Comparison of ENCODE assay signal across 10 cellular contexts in the genomic region with DNA sequence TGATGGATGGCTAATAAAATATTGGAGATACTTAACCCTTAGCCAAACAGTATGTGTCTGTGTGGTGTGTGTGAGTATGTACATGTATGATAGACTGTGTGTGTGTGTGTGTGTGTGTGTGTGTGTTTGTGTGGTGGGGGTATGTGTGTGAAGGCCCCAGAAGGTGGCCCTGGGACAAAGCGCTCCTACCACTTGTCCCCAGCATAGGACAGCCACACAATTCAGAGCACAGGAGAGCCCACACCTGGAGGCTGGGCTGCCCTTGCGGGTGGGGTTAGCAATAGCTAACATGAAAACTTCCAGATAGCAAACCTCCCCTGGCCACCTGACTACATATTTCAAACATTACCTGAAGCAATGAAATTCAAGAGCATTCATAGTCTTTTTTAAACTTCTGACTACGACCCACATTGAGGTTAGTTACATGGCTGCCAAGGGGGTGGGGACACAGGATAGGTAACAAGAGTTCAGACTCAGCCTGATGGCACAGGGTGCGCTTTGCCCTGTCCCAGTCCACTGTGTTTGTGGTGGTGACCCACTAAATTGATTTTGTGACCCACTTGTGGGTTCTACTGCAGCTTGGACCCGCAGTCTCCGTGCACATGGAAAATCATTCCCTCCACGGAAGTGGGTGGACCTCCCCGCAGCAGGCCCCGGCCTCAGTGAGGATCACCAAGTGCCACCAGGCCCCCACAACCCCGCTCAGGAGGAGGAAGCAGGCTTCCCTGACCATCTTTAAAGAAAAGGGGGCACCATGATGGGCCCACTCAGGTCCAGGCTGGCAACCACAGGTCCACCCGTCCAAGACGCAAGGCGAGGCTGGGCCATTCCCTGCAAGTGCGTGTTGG. TPM values are rescaled to one million over a fixed set of nuclear protein-coding genes. Genes with fewer than 3 reads are reported as not detected.
DNase-seq lines count a peak whose midpoint lies in the region; ATAC-seq, FAIRE-seq and TF ChIP-seq lines count a peak whose summit lies in the region.
"Had no signal": no experiment of that assay in that cellular context is flagged by ENCODE, and none has a peak within 500 bp of the region (broad histone marks: within the 10 kb centered on the region; RNA-seq: fewer than 3 reads in every experiment).

No MANE protein-coding gene starts in this region.

- H3K27me3 Mint-ChIP-seq in T-helper 1 cell treated with Interleukin-12 subunit alpha and Interleukin-12 subunit beta and Interleukin-4 antibody, amounts not matched to agents 30 μg/mL and 1 μg/mL, for 36 hours (ENCODE audit: low read depth), result no peaks in the 10 kb centered on the region
- no peaks in the 10 kb centered on the region for H3K27me3 Mint-ChIP-seq in central memory CD8-positive, alpha-beta T cell

- H3K36me3 ChIP-seq in mesendoderm (ENCODE audit: control insufficient read depth, insufficient read depth, low read length) (no peaks in the 10 kb centered on the region), spleen (peaks cover 0 to 55% (median 14%) of the 10 kb centered on the region in 6 donors)

- peak overlapping the region; percentile 48 for H3K4me3 Mint-ChIP-seq in T-helper 1 cell treated with Interleukin-12 subunit alpha and Interleukin-12 subunit beta and Interleukin-4 antibody, amounts not matched to agents 30 μg/mL and 1 μg/mL, for 36 hours
- peak overlapping the region; percentile 49 for H3K4me3 Mint-ChIP-seq in central memory CD8-positive, alpha-beta T cell

- H3K27ac ChIP-seq in mesendoderm (ENCODE audit: low read depth, low read length), result no peak overlapping the region
- H3K27ac ChIP-seq in spleen, result no peak overlapping the region
- H3K27ac ChIP-seq: 22Rv1 had no signal

- no peaks in the 10 kb centered on the region for H3K9me3 Mint-ChIP-seq in T-helper 1 cell treated with Interleukin-12 subunit alpha and Interleukin-12 subunit beta and Interleukin-4 antibody, amounts not matched to agents 30 μg/mL and 1 μg/mL, for 36 hours
- no peaks in the 10 kb centered on the region for H3K9me3 Mint-ChIP-seq in central memory CD8-positive, alpha-beta T cell

- H3K4me3 ChIP-seq in mesendoderm (ENCODE audit: low read length) (no peak overlapping the region), spleen (peak overlapping the region in 7 of 8 donors; percentile 15 to 63 (median 36))

- H3K4ac ChIP-seq in mesendoderm (ENCODE audit: low read depth, low read length), result no peak overlapping the region

- H3K79me2 ChIP-seq in mesendoderm (ENCODE audit: control insufficient read depth, insufficient read depth, low read length), result no peaks in the 10 kb centered on the region

- H3K56ac ChIP-seq in mesendoderm (ENCODE audit: low read length), result no peak overlapping the region

- H4K8ac ChIP-seq in mesendoderm (ENCODE audit: low read depth, low read length), result no peak overlapping the region

- DNase-seq in T-helper 1 cell (no peak), mesendoderm (no peak), spleen (peak; percentile 57), omental fat pad (ENCODE audit: low spot score) (no peak), H54 (ENCODE audit: insufficient read length, low spot score) (no peak), GDM1 (lab: John Stamatoyannopoulos, UW) (no peak)
- DNase-seq in central memory CD8-positive, alpha-beta T cell (ENCODE audit: low spot score in 2 of 2), result no peak
- DNase-seq: NCI-H1436 had no signal

- H2BK15ac ChIP-seq in mesendoderm (replicated peaks; ENCODE audit: low read depth), result no peak overlapping the region

- TF ChIP-seq POLR2A in spleen (IDR thresholded peaks at IDR 0.05) (no peak), H54 (IDR thresholded peaks at IDR 0.05; ENCODE audit: low read depth, low read length) (no peak)

- no peak overlapping the region for H2BK5ac ChIP-seq in mesendoderm (ENCODE audit: low read length)

- no peak for ATAC-seq in central memory CD8-positive, alpha-beta T cell (replicated peaks; ENCODE audit: extremely low read depth, poor library complexity, severe bottlenecking)
- ATAC-seq in omental fat pad (ENCODE audit: low FRiP score), result no peak

- H2AK5ac ChIP-seq in mesendoderm (ENCODE audit: low read length), result no peak overlapping the region

- no peaks in the 10 kb centered on the region for H3K4me1 ChIP-seq in mesendoderm (ENCODE audit: control insufficient read depth, low read depth, low read length)
- peaks cover 15 to 49% (median 33%) of the 10 kb centered on the region in 6 donors for H3K4me1 ChIP-seq in spleen

- no peaks in the 10 kb centered on the region for H3K27me3 ChIP-seq in mesendoderm (ENCODE audit: insufficient read depth, low read length, poor library complexity)
- peaks cover 0 to 20% (median 14%) of the 10 kb centered on the region in 7 donors for H3K27me3 ChIP-seq in spleen (replicated peaks in 1 of 7)

- no peak overlapping the region for H3K23ac ChIP-seq in mesendoderm (ENCODE audit: low read length)

- H4K5ac ChIP-seq in mesendoderm (ENCODE audit: low read length), result no peak overlapping the region

- H3K4me1 Mint-ChIP-seq in T-helper 1 cell treated with Interleukin-12 subunit alpha and Interleukin-12 subunit beta and Interleukin-4 antibody, amounts not matched to agents 30 μg/mL and 1 μg/mL, for 36 hours (ENCODE audit: low read depth), result peaks cover 2% of the 10 kb centered on the region
- no peaks in the 10 kb centered on the region for H3K4me1 Mint-ChIP-seq in central memory CD8-positive, alpha-beta T cell

- no peak overlapping the region for H3K18ac ChIP-seq in mesendoderm (ENCODE audit: low read length)

- H2BK120ac ChIP-seq in mesendoderm (ENCODE audit: low read depth, low read length), result no peak overlapping the region

- H3K79me1 ChIP-seq in mesendoderm (ENCODE audit: low read length), result no peaks in the 10 kb centered on the region

- no peak overlapping the region for H3K9ac ChIP-seq in mesendoderm (ENCODE audit: low read length)

- intact Hi-C loops in spleen (cut with DNase I; ENCODE audit: low total_unique reads), result no loop called here

- H3K9me3 ChIP-seq in spleen, result no peaks in the 10 kb centered on the region

- peaks cover 24% of the 10 kb centered on the region for H3K36me3 Mint-ChIP-seq in T-helper 1 cell treated with Interleukin-12 subunit alpha and Interleukin-12 subunit beta and Interleukin-4 antibody, amounts not matched to agents 30 μg/mL and 1 μg/mL, for 36 hours (ENCODE audit: low read depth)
- peaks cover 13% of the 10 kb centered on the region for H3K36me3 Mint-ChIP-seq in central memory CD8-positive, alpha-beta T cell (ENCODE audit: insufficient read depth)

- WGBS in mesendoderm (ENCODE audit: extremely low coverage, insufficient coverage, low lambda C conversion rate), result no CpG with 5 or more reads among the region's 14 CpGs
- 85 to 97% (median 94%) methylated on average over 6 to 14 of the region's 14 CpGs for WGBS in spleen, 5 donors

- TF ChIP-seq CTCF in spleen (IDR thresholded peaks at IDR 0.05 in 8 of 11, conservative IDR thresholded peaks at IDR 0.05 in 3 of 11), result no peak
- no peak for TF ChIP-seq CTCF in omental fat pad (IDR thresholded peaks at IDR 0.05)

- H3K4me2 ChIP-seq in mesendoderm (ENCODE audit: low read length), result peak overlapping the region; percentile 21

- no peak overlapping the region for H3K27ac Mint-ChIP-seq in T-helper 1 cell treated with Interleukin-12 subunit alpha and Interleukin-12 subunit beta and Interleukin-4 antibody, amounts not matched to agents 30 μg/mL and 1 μg/mL, for 36 hours
- H3K27ac Mint-ChIP-seq in central memory CD8-positive, alpha-beta T cell (ENCODE audit: low read depth), result no peak overlapping the region

- FAIRE-seq in H54 (lab: Jason Lieb, UNC), result no peak

RNA-seq across cellular contexts. Expression of gene ZC3H12D, which starts 34.8 kb away (rescaled TPM):
- polyA plus RNA-seq in mesendoderm (2013, experiment 1 of 2), result 0.04 TPM
- polyA plus RNA-seq in mesendoderm (2013, experiment 2 of 2), result 0.03 TPM
- 10 to 100 TPM; 20.1 to 38.4 (median 27.3) TPM for total RNA-seq in spleen
- polyA plus RNA-seq in spleen, result 10 to 100 TPM; 15.2 to 24.4 (median 18.3) TPM
- 1 to 10 TPM; 2.0 to 8.9 (median 2.2) TPM for total RNA-seq in omental fat pad

RNA-seq across cellular contexts. Expression of gene SUMO4, which starts 50.0 kb away (rescaled TPM):
- polyA plus RNA-seq in mesendoderm (2013, experiment 1 of 2), result 0.07 TPM
- polyA plus RNA-seq in mesendoderm (2013, experiment 2 of 2), result 0.07 TPM
- total RNA-seq in spleen (10 to 100 TPM in 2 of 7 donors, 1 to 10 TPM in 5; 4.7 to 19.7 (median 7.0) TPM), omental fat pad (10 to 100 TPM in 1 of 4 donors, 1 to 10 TPM in 3; 1.9 to 10.6 (median 4.7) TPM)
- under 1 TPM in 1 of 3 donors, not detected in 2; 0.16 TPM for polyA plus RNA-seq in spleen
